Comparison of ENCODE assay signal across 23 cellular contexts in the genomic region with DNA sequence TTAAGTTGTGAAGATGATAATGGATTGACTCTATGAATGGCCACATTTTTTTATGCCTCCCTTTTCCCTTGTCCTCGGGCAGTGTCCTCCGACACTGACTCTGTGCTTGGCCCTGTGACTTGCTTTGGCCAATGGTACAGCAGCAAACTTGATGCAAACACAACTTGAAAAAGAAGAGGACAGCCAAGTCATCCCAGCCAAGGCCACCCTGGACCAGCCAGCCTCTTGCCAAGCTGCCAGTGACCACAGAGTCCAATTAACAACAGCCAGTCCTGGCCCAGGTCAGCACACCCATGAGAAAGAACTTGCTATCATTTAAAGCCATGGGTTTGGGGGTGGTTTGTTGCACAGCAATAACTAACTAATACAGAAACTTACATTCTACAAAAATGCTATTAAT.
"Had no signal": no experiment of that assay in that cellular context is flagged by ENCODE, and none has a peak within 500 bp of the region (broad histone marks: within the 10 kb centered on the region; RNA-seq: fewer than 3 reads in every experiment).

No MANE protein-coding gene starts in this region.

- H3K9me3 ChIP-seq: esophagus muscularis mucosa, heart right ventricle, left lung, lower lobe of right lung, mucosa of descending colon had no signal

- H3K36me3 ChIP-seq: esophagus muscularis mucosa, heart right ventricle, left lung, lower lobe of right lung had no signal

- FAIRE-seq: colon, endothelial cell of umbilical vein, frontal cortex, kidney had no signal

- ATAC-seq: foreskin keratinocyte, left colon, left lung, lower lobe of right lung, mucosa of descending colon had no signal

- H3K4me3 Mint-ChIP-seq: immature natural killer cell, mesothelial cell of epicardium had no signal

- H3K4me3 ChIP-seq: coronary artery, dorsolateral prefrontal cortex, esophagus muscularis mucosa, heart right ventricle, left lung, lower lobe of right lung, mucosa of descending colon had no signal

- H3K36me3 Mint-ChIP-seq: immature natural killer cell had no signal

- H3K27ac Mint-ChIP-seq: immature natural killer cell, mesothelial cell of epicardium had no signal

- H3K4me1 ChIP-seq: left lung, lower lobe of right lung had no signal

- H3K27me3 ChIP-seq: dorsolateral prefrontal cortex, esophagus muscularis mucosa, heart right ventricle, left lung had no signal

- DNase-seq: dermis blood vessel endothelial cell; dorsolateral prefrontal cortex; effector CD4-positive, alpha-beta T cell; effector memory CD4-positive, alpha-beta T cell; foreskin keratinocyte; glutamatergic neuron; heart right ventricle; hippocampal formation; immature natural killer cell; islet precursor cell; kidney; kidney glomerular epithelial cell; left colon; left lung; lower lobe of right lung; mesenchymal stem cell; mucosa of descending colon had no signal

- H3K4me1 Mint-ChIP-seq: immature natural killer cell had no signal

- H3K9me3 Mint-ChIP-seq: immature natural killer cell had no signal

- H3K27ac ChIP-seq: coronary artery, dorsolateral prefrontal cortex, esophagus muscularis mucosa, foreskin keratinocyte, left lung, lower lobe of right lung had no signal
